ENCODE assay signal across 11 cellular contexts in the genomic region with DNA sequence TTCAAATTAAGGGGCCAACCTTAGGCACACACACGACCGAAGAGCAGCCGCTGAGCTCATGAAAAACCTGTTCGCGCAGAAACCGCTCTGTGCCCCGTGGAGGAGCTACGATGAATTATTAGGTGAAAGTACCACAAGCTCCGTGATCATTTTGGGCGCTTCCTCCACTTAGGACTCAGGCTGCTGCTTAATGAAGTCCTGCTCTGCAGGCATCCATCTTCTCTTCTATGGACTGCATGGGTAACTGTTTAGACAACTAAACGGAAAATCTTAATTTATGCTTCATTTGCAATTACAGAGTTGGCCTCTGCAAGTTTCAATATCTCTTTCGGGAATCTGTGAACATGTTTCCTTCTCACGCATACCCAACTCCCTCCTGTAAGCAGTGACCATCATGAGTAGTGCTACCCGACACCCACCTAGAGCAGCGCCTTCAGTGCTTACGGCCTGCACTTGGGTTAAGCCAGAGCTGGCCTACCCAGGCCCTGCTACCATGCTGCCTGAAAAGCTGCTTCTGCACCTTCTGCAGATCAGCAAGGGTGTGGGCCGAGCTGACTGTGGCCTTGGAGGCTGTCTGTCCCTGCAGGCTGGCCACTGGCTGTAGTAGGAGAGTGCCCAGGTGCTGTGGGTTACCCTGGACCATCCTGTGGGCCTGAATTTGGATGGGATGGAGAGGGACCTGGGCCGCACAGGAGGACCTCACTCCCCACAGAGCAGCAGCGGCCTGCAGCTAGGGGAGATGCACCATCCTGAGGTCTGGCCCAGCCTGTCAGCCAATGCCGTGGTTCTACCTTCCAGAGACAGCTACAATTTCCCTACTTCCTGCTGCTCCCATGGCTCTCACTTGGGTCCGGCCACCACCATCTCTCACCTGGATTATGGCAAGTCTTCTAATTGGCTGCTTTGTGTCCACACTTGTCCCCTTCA. TPM values are rescaled to one million over a fixed set of nuclear protein-coding genes. Genes with fewer than 3 reads are reported as not detected.
DNase-seq lines count a peak whose midpoint lies in the region; ATAC-seq and TF ChIP-seq lines count a peak whose summit lies in the region.
"Had no signal": no experiment of that assay in that cellular context is flagged by ENCODE, and none has a peak within 500 bp of the region (broad histone marks: within the 10 kb centered on the region; RNA-seq: fewer than 3 reads in every experiment).

No MANE protein-coding gene starts in this region.

- H3K9me3 Mint-ChIP-seq in CD14-positive monocyte: peaks cover 0 to 2% (median 0%) of the 10 kb centered on the region in 7 donors
- no peaks in the 10 kb centered on the region for H3K9me3 Mint-ChIP-seq in CD8-positive, alpha-beta memory T cell
- H3K9me3 Mint-ChIP-seq: activated CD4-positive, alpha-beta memory T cell treated with anti-CD3 and anti-CD28 coated beads for 36 hours had no signal

- no peak overlapping the region for H3K9ac ChIP-seq in PC-3 (ENCODE audit: low read length)

- ATAC-seq in GM19438 (IDR thresholded peaks at IDR 0.05; ENCODE audit: low read depth, unreplicated experiment): peak; percentile 70
- ATAC-seq in PC-3: no peak
- ATAC-seq in GM21447 (IDR thresholded peaks at IDR 0.05; ENCODE audit: unreplicated experiment): no peak

- H2AFZ ChIP-seq in PC-3 (ENCODE audit: low read length): no peak overlapping the region

- H3K27ac ChIP-seq in PC-3 (ENCODE audit: low read length): no peak overlapping the region
- no peak overlapping the region for H3K27ac ChIP-seq in CD8-positive, alpha-beta memory T cell (ENCODE audit: low read depth, low read length)

- H3K27me3 Mint-ChIP-seq in CD14-positive monocyte (ENCODE audit: low read depth in 3 of 3): peaks cover 0 to 3% (median 0%) of the 10 kb centered on the region in 3 donors
- H3K27me3 Mint-ChIP-seq in CD8-positive, alpha-beta memory T cell: peaks cover 0 to 2% of the 10 kb centered on the region in 2 donors
- H3K27me3 Mint-ChIP-seq: activated CD4-positive, alpha-beta memory T cell treated with anti-CD3 and anti-CD28 coated beads for 36 hours had no signal

- peaks cover 41% of the 10 kb centered on the region for H3K4me1 ChIP-seq in PC-3 (ENCODE audit: insufficient read depth, low read length)
- H3K4me1 ChIP-seq in CD8-positive, alpha-beta memory T cell (ENCODE audit: insufficient read depth, low read length): peaks cover under 1% of the 10 kb centered on the region

- no peaks in the 10 kb centered on the region for H3K9me2 ChIP-seq in PC-3 (replicated peaks; ENCODE audit: low read length)

- BruUV-seq in PC-3 (replicated peaks; lab: Mats Ljungman, UMichigan): no TSS peak

- CTCF ChIA-PET in PC-3 (lab: Charles Lee): no interaction called here
- CTCF ChIA-PET in CD8-positive, alpha-beta memory T cell (lab: Charles Lee): no interaction called here

- H3K4me3 ChIP-seq in PC-3 (ENCODE audit: low read length): no peak overlapping the region
- H3K4me3 ChIP-seq in CD8-positive, alpha-beta memory T cell (ENCODE audit: low read length): no peak overlapping the region

- POLR2A ChIA-PET in PC-3 (lab: Charles Lee; ENCODE audit: unreplicated experiment): interaction anchor here (0.6 kb wide), 2 partner anchors 68 to 1009 kb away, joined by 3 to 5 read pairs; no protein-coding TSS in a partner anchor
- POLR2A ChIA-PET in CD8-positive, alpha-beta memory T cell (lab: Charles Lee): no interaction called here

- H3K36me3 ChIP-seq in PC-3 (ENCODE audit: low read depth, low read length): no peaks in the 10 kb centered on the region
- H3K36me3 ChIP-seq in CD8-positive, alpha-beta memory T cell (ENCODE audit: insufficient read depth, low read length): no peaks in the 10 kb centered on the region

- H3K79me2 ChIP-seq in PC-3 (ENCODE audit: low read length): peaks cover 96% of the 10 kb centered on the region

- H3K4me2 ChIP-seq in PC-3 (ENCODE audit: low read length): 0 out of 2 replicates have a peak overlapping the region, but pooled peaks have one; percentile 52

- no peaks in the 10 kb centered on the region for H3K9me3 ChIP-seq in PC-3 (ENCODE audit: low read length)
- H3K9me3 ChIP-seq in CD8-positive, alpha-beta memory T cell (ENCODE audit: low read length): no peaks in the 10 kb centered on the region

- H3K4me3 Mint-ChIP-seq in CD14-positive monocyte: no peak overlapping the region
- no peak overlapping the region for H3K4me3 Mint-ChIP-seq in CD8-positive, alpha-beta memory T cell
- H3K4me3 Mint-ChIP-seq: activated CD4-positive, alpha-beta memory T cell treated with anti-CD3 and anti-CD28 coated beads for 36 hours had no signal

- peaks cover 18 to 24% of the 10 kb centered on the region in 2 donors for H3K36me3 Mint-ChIP-seq in CD14-positive monocyte
- peaks cover 0 to 3% (median 0%) of the 10 kb centered on the region in 3 donors for H3K36me3 Mint-ChIP-seq in CD8-positive, alpha-beta memory T cell
- H3K36me3 Mint-ChIP-seq: activated CD4-positive, alpha-beta memory T cell treated with anti-CD3 and anti-CD28 coated beads for 36 hours had no signal

- H3K4me1 Mint-ChIP-seq in CD14-positive monocyte: peaks cover 44% of the 10 kb centered on the region
- peaks cover 3 to 25% (median 12%) of the 10 kb centered on the region in 3 donors for H3K4me1 Mint-ChIP-seq in CD8-positive, alpha-beta memory T cell

- peak overlapping the region in 6 of 7 donors; percentile 39 to 85 (median 72) for H3K27ac Mint-ChIP-seq in CD14-positive monocyte
- H3K27ac Mint-ChIP-seq in CD8-positive, alpha-beta memory T cell: peak overlapping the region in 1 of 8 donors; percentile 42
- H3K27ac Mint-ChIP-seq: activated CD4-positive, alpha-beta memory T cell treated with anti-CD3 and anti-CD28 coated beads for 36 hours had no signal

- H4K20me1 ChIP-seq in PC-3 (ENCODE audit: low read length): no peaks in the 10 kb centered on the region

- intact Hi-C loops in CD14-positive monocyte (cut with micrococcal nuclease): no loop called here
- intact Hi-C loops in PC-3 (cut with micrococcal nuclease): no loop called here

- TF ChIP-seq CTCF in CD14-positive monocyte (IDR thresholded peaks at IDR 0.05) (no peak), PC-3 (conservative IDR thresholded peaks at IDR 0.05; ENCODE audit: low read depth, low read length) (no peak)

- H3F3A ChIP-seq in PC-3 (ENCODE audit: low read length, unreplicated experiment): peaks cover 4% of the 10 kb centered on the region

- no peaks in the 10 kb centered on the region for H3K27me3 ChIP-seq in PC-3 (ENCODE audit: low read length)
- no peaks in the 10 kb centered on the region for H3K27me3 ChIP-seq in CD8-positive, alpha-beta memory T cell (ENCODE audit: insufficient read depth, low read length, poor library complexity, severe bottlenecking)

- DNase-seq in CD14-positive monocyte (ENCODE audit: low spot score) (no peak), PC-3 (no peak), left kidney (ENCODE audit: low read depth, low spot score) (peak; percentile 59), occipital lobe (lab: John Stamatoyannopoulos, UW) (no peak), NOMO-1 (lab: John Stamatoyannopoulos, UW; ENCODE audit: unreplicated experiment in 2 of 2) (no peak)
- no peak for DNase-seq in CD8-positive, alpha-beta memory T cell
- DNase-seq: activated CD4-positive, alpha-beta memory T cell treated with anti-CD3 and anti-CD28 coated beads for 36 hours; foreskin melanocyte; stimulated activated CD4-positive, alpha-beta T cell treated with anti-CD3 and anti-CD28 coated beads, Interleukin-4, amount 100 ng/mL, for 24 hours had no signal

RNA-seq across cellular contexts. Expression of a gene that starts 36.0 kb away (rescaled TPM):
- 10 to 100 TPM in 1 of 2 donors, 1 to 10 TPM in 1; 3.4 to 10.6 TPM for polyA plus RNA-seq in CD14-positive monocyte
- total RNA-seq in PC-3 (2014; rRNA removed) (15.0 and 26.8 TPM in 2 replicates), occipital lobe (15.3 TPM)
- 10 to 100 TPM; 20.6 to 21.2 TPM for total RNA-seq in CD8-positive, alpha-beta memory T cell
- 11.2 TPM for polyA plus RNA-seq in CD8-positive, alpha-beta memory T cell
